Comparison of ENCODE assay signal across 10 cellular contexts in the genomic region with DNA sequence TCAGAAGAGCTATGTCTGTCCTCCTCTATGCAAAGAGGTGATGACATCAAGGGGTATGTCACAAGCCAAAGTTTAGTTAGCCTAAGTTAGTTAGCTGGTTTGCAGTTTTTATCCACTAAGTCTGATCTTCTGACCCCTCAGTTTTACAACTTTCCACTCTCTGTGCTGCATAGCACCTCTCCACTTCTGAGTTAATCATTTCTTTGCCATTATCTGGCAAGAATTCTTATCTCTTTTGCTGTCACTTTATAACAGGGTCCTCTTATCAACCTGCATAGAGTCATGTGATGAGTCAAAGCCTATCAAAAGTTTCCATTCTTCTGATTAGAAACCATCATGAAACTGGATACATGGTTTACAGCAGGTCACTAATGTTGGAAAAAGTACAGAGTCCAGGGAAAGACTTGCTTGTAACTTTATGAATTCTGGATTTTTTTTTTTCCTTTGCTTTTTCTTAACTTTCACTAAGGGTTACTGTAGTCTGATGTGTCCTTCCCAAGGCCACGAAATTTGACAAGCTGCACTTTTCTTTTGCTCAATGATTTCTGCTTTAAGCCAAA. TPM values are rescaled to one million over a fixed set of nuclear protein-coding genes. Genes with fewer than 3 reads are reported as not detected.
DNase-seq lines count a peak whose midpoint lies in the region; ATAC-seq and TF ChIP-seq lines count a peak whose summit lies in the region.
"Had no signal": no experiment of that assay in that cellular context is flagged by ENCODE, and none has a peak within 500 bp of the region (broad histone marks: within the 10 kb centered on the region; RNA-seq: fewer than 3 reads in every experiment).

A gene (plus strand): TSS at position 447 of the 560 bp plus-strand sequence. CDS start 138 bp downstream, outside the sequence.

- H3K4me1 ChIP-seq in duodenal mucosa (ENCODE audit: control insufficient read depth in 1 of 2, insufficient read depth in 2 of 2, low read length in 2 of 2), result peaks cover 9 to 17% of the 10 kb centered on the region in 2 donors

- H3K9me3 ChIP-seq in duodenal mucosa (ENCODE audit: control insufficient read depth in 1 of 2, low read length in 2 of 2), result no peaks in the 10 kb centered on the region

- DNase-seq in Caki2 (ENCODE audit: low read depth) (peak; percentile 16), NCI-H226 (peak; percentile 18), natural killer cell (no peak), iPS-NIHi11 (ENCODE audit: low spot score) (no peak), dorsolateral prefrontal cortex (no peak), NCI-H2171 (lab: John Stamatoyannopoulos, UW) (no peak)
- DNase-seq: COR-L47; stimulated activated CD4-positive, alpha-beta T cell treated with anti-CD3 and anti-CD28 coated beads, Interleukin-4, amount 100 ng/mL, for 1 hour had no signal

- H3K36me3 Mint-ChIP-seq in natural killer cell, result no peaks in the 10 kb centered on the region

- H3K9me3 Mint-ChIP-seq in natural killer cell, result no peaks in the 10 kb centered on the region

- in situ Hi-C loops in Caki2 (cut with HindIII; ENCODE audit: low pct_unique_long_range_greater_than_20kb, low sequenced_read_pairs), result no loop called here

- TF ChIP-seq CTCF in natural killer cell (IDR thresholded peaks at IDR 0.05), result no peak
- TF ChIP-seq CTCF in dorsolateral prefrontal cortex (IDR thresholded peaks at IDR 0.05 in 54 of 56, conservative IDR thresholded peaks at IDR 0.05 in 2 of 56; ENCODE audit: low read depth in 1 of 56, partially characterized antibody in 56 of 56), result no peak

- intact Hi-C loops in natural killer cell (cut with micrococcal nuclease) (no loop called here), dorsolateral prefrontal cortex (cut with DNase I) (no loop called here)

- H3K27me3 Mint-ChIP-seq in natural killer cell (ENCODE audit: low read depth in 2 of 2), result peaks cover 34 to 41% of the 10 kb centered on the region in 2 donors

- peak within 1 kb of the TSS; percentile 71 to 88 for H3K4me3 ChIP-seq in duodenal mucosa (ENCODE audit: low read depth in 1 of 2, low read length in 2 of 2)
- H3K4me3 ChIP-seq in dorsolateral prefrontal cortex, result peak within 1 kb of the TSS in 16 of 59 donors; percentile 41 to 62 (median 56)

- peak within 1 kb of the TSS; percentile 67 for H3K27ac ChIP-seq in duodenal mucosa (ENCODE audit: low read depth, low read length)
- no peak within 1 kb of the TSS for H3K27ac ChIP-seq in dorsolateral prefrontal cortex

- H3K36me3 ChIP-seq in duodenal mucosa (ENCODE audit: control insufficient read depth in 1 of 2, insufficient read depth in 2 of 2, low read length in 2 of 2), result no peaks in the 10 kb centered on the region

- H3K4me1 Mint-ChIP-seq in natural killer cell, result peaks cover 4 to 5% of the 10 kb centered on the region in 2 donors

- H3K27me3 ChIP-seq in duodenal mucosa (ENCODE audit: control insufficient read depth in 1 of 2, insufficient read depth in 2 of 2, low read length in 2 of 2), result peaks cover 10 to 18% of the 10 kb centered on the region in 2 donors
- H3K27me3 ChIP-seq in dorsolateral prefrontal cortex, result peaks cover 7 to 90% (median 57%) of the 10 kb centered on the region in 45 donors

- H3K4me3 Mint-ChIP-seq in natural killer cell, result peak within 1 kb of the TSS; percentile 38

- no peak for ATAC-seq in natural killer cell
- ATAC-seq in GM18511 (IDR thresholded peaks at IDR 0.05; ENCODE audit: unreplicated experiment), result no peak

- no peak within 1 kb of the TSS for H3K27ac Mint-ChIP-seq in natural killer cell

- peak within 1 kb of the TSS; percentile 86 to 89 for H3K9ac ChIP-seq in duodenal mucosa (ENCODE audit: low read depth in 1 of 2, low read length in 2 of 2)

RNA-seq across cellular contexts. Expression of the gene that starts here (rescaled TPM):
- 0.14 TPM in 1 of 2 replicates, not detected in the other for total RNA-seq in Caki2 (2014; rRNA removed; shearing (Covaris generic); ENCODE audit: low replicate concordance)
- total RNA-seq in natural killer cell (not detected), dorsolateral prefrontal cortex (1 to 10 TPM in 1 of 120 experiments, under 1 TPM in 45, not detected in 74; 0.10 to 1.0 (median 0.22) TPM)

Comparison
In these comparisons a context has a peak if more than half of its experiments do, and no peak if none do; other contexts are left out.
1. Peak in DNase-seq in Caki2; RNA of the gene not detected or under 1 TPM.